ENCODE assay signal across 3 cellular contexts in genomic region chr13:103297083-103297482, GRCh38.
A peak's percentile ranks its signal among the peaks of the same experiment; 100 is the strongest.
TF ChIP-seq lines count a peak whose summit lies in the region.

No MANE protein-coding gene starts in this region.

TF ChIP-seq in HepG2, 621 proteins besides CTCF, POLR2A, EP300 and RAD21:
- TF ChIP-seq DRAP1 (CRISPR knock-in tag; IDR thresholded peaks at IDR 0.05) (no peak), NR2F6 (IDR thresholded peaks at IDR 0.05) (no peak), NR2F6 (CRISPR knock-in tag; IDR thresholded peaks at IDR 0.05) (no peak), ZNF629 (CRISPR knock-in tag; conservative IDR thresholded peaks at IDR 0.05) (no peak), RARG (CRISPR knock-in tag; IDR thresholded peaks at IDR 0.05; ENCODE audit: low read depth) (no peak), ZNF224 (CRISPR knock-in tag; IDR thresholded peaks at IDR 0.05) (0 out of 2 replicates have a peak, but pooled peaks have one; percentile 63), SNAPC4 (CRISPR knock-in tag; IDR thresholded peaks at IDR 0.05) (no peak)

TF ChIP-seq in HEK293, 187 proteins besides CTCF, POLR2A, EP300 and RAD21:
- TF ChIP-seq ZNF24 (tag by site-specific recombination; IDR thresholded peaks at IDR 0.05) (no peak), SETDB1 (IDR thresholded peaks at IDR 0.05; ENCODE audit: insufficient read length, low read length) (peak; percentile 76)
TF ChIP-seq in HEK293: peak in this region for 1.

TF ChIP-seq in K562, 482 proteins besides CTCF, POLR2A, EP300 and RAD21:
- TF ChIP-seq POU5F1 (IDR thresholded peaks at IDR 0.05; ENCODE audit: borderline replicate concordance, low read depth, low read length, partially characterized antibody) (no peak), ZNF316 (IDR thresholded peaks at IDR 0.05) (no peak), ZNF175 (CRISPR knock-in tag; IDR thresholded peaks at IDR 0.05; ENCODE audit: low read depth) (no peak), HINFP (tag; conservative IDR thresholded peaks at IDR 0.05; ENCODE audit: low read depth) (no peak), MTF1 (CRISPR knock-in tag; IDR thresholded peaks at IDR 0.05; ENCODE audit: borderline replicate concordance) (no peak), YY1 (IDR thresholded peaks at IDR 0.05; ENCODE audit: borderline replicate concordance in 1 of 3, control insufficient read depth in 1 of 3, extremely low read depth in 1 of 3, insufficient read depth in 3 of 3, insufficient read length in 1 of 3, insufficient replicate concordance in 2 of 3, low read depth in 1 of 3, low read length in 2 of 3) (no peak), ZNF224 (CRISPR knock-in tag; IDR thresholded peaks at IDR 0.05) (peak; percentile 92), NFE2L1 (tag; IDR thresholded peaks at IDR 0.05; ENCODE audit: borderline replicate concordance, low read depth) (no peak)
TF ChIP-seq in K562: peak in this region for 1.
